1 cellular context compared by ENCODE assay signal in genomic region chr1:70411360-70411844, GRCh38.
TF ChIP-seq lines count a peak whose summit lies in the region.

No MANE protein-coding gene starts in this region.

TF ChIP-seq in K562, 482 proteins besides CTCF, POLR2A, EP300 and RAD21 (continued from another document):
- TF ChIP-seq ZNF592 (IDR thresholded peaks at IDR 0.05) (no peak), ZFP1 (CRISPR knock-in tag; IDR thresholded peaks at IDR 0.05) (no peak), ZNF217 (CRISPR knock-in tag; IDR thresholded peaks at IDR 0.05) (no peak), PREB (CRISPR knock-in tag; IDR thresholded peaks at IDR 0.05) (0 out of 2 replicates have a peak, but pooled peaks have one; percentile 40), CREB5 (CRISPR knock-in tag; IDR thresholded peaks at IDR 0.05) (no peak)
TF ChIP-seq in K562: peak in this region for 35.
